ENCODE assay signal across 17 cellular contexts in the genomic region with DNA sequence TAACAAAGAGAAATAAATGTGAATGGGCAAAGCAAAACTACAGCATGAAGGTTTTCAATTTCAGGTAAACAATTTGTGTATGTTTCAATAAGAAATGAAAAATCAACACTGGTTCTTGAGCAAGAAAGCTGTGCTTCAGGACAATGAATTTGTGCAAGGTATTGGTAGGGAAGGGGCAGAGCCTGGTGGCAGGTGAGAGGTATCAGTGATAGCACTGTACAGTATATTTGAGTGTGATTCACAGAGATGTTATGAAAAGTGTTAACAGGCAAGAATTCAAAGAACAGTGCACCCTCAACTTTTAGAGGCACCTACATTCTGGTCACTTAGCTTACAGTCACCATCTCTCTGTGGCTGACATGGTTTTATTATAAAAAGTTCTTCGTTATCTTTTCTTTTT.
"Had no signal": no experiment of that assay in that cellular context is flagged by ENCODE, and none has a peak within 500 bp of the region (broad histone marks: within the 10 kb centered on the region; RNA-seq: fewer than 3 reads in every experiment).

No MANE protein-coding gene starts in this region.

- H3K4me3 Mint-ChIP-seq: activated T-cell treated with anti-CD3 and anti-CD28 coated beads, Interleukin-2, amount 50 U/mL, for 72 hours; naive B cell; neural progenitor cell; stimulated activated naive B cell treated with anti-CD40 and anti-IgM and Interleukin-4, amounts not matched to agents 10 μg/mL and 1 μg/mL and 100 μg/mL, for 72 hours; T-helper 1 cell treated with Interleukin-12 subunit alpha and Interleukin-12 subunit beta and Interleukin-4 antibody, amounts not matched to agents 30 μg/mL and 1 μg/mL, for 36 hours had no signal

- FAIRE-seq: endothelial cell of umbilical vein had no signal

- H3K4me1 Mint-ChIP-seq: neural progenitor cell; stimulated activated naive B cell treated with anti-CD40 and anti-IgM and Interleukin-4, amounts not matched to agents 10 μg/mL and 1 μg/mL and 100 μg/mL, for 72 hours had no signal

- ATAC-seq: activated naive CD4-positive, alpha-beta T cell treated with anti-CD3 and anti-CD28 coated beads, Interleukin-2, amount 50 U/mL, for 72 hours; activated T-cell treated with anti-CD3 and anti-CD28 coated beads, Interleukin-2, amount 50 U/mL, for 72 hours; stimulated activated naive B cell treated with anti-CD40 and anti-IgM and Interleukin-4, amounts not matched to agents 10 μg/mL and 1 μg/mL and 100 μg/mL, for 72 hours had no signal

- H3K27me3 Mint-ChIP-seq: naive B cell; stimulated activated naive B cell treated with anti-CD40 and anti-IgM and Interleukin-4, amounts not matched to agents 10 μg/mL and 1 μg/mL and 100 μg/mL, for 72 hours had no signal

- H3K4me1 ChIP-seq: neural progenitor cell had no signal

- H3K9me3 Mint-ChIP-seq: activated naive CD4-positive, alpha-beta T cell treated with anti-CD3 and anti-CD28 coated beads, Interleukin-2, amount 50 U/mL, for 72 hours; activated T-cell treated with anti-CD3 and anti-CD28 coated beads, Interleukin-2, amount 50 U/mL, for 72 hours; naive B cell; neural progenitor cell; stimulated activated naive B cell treated with anti-CD40 and anti-IgM and Interleukin-4, amounts not matched to agents 10 μg/mL and 1 μg/mL and 100 μg/mL, for 72 hours; T-helper 1 cell treated with Interleukin-12 subunit alpha and Interleukin-12 subunit beta and Interleukin-4 antibody, amounts not matched to agents 30 μg/mL and 1 μg/mL, for 36 hours had no signal

- H3K27me3 ChIP-seq: cardiac muscle cell, esophagus muscularis mucosa, neural progenitor cell, sigmoid colon, spleen, thyroid gland had no signal

- H3K27ac ChIP-seq: cardiac muscle cell, esophagus muscularis mucosa, neural progenitor cell, spleen had no signal

- H3K36me3 Mint-ChIP-seq: activated naive CD4-positive, alpha-beta T cell treated with anti-CD3 and anti-CD28 coated beads, Interleukin-2, amount 50 U/mL, for 72 hours; naive B cell; neural progenitor cell; stimulated activated naive B cell treated with anti-CD40 and anti-IgM and Interleukin-4, amounts not matched to agents 10 μg/mL and 1 μg/mL and 100 μg/mL, for 72 hours had no signal

- H3K36me3 ChIP-seq: cardiac muscle cell, esophagus muscularis mucosa, neural progenitor cell, sigmoid colon, spleen, thyroid gland had no signal

- DNase-seq: activated CD4-positive, alpha-beta T cell treated with anti-CD3 and anti-CD28 coated beads, Interleukin-2, amount 50 U/mL, for 4 hours; activated gamma-delta T cell; activated T-cell treated with anti-CD3 and anti-CD28 coated beads, Interleukin-2, amount 50 U/mL, for 72 hours; amniotic stem cell; effector memory CD4-positive, alpha-beta T cell; midbrain; naive B cell; sigmoid colon; spleen; stimulated activated naive B cell treated with anti-CD40 and anti-IgM and Interleukin-4, amounts not matched to agents 10 μg/mL and 1 μg/mL and 100 μg/mL, for 72 hours; thyroid gland had no signal

- H3K9me3 ChIP-seq: esophagus muscularis mucosa, sigmoid colon, spleen, thyroid gland had no signal

- H3K27ac Mint-ChIP-seq: activated naive CD4-positive, alpha-beta T cell treated with anti-CD3 and anti-CD28 coated beads, Interleukin-2, amount 50 U/mL, for 72 hours; activated T-cell treated with anti-CD3 and anti-CD28 coated beads, Interleukin-2, amount 50 U/mL, for 72 hours; naive B cell; neural progenitor cell; stimulated activated naive B cell treated with anti-CD40 and anti-IgM and Interleukin-4, amounts not matched to agents 10 μg/mL and 1 μg/mL and 100 μg/mL, for 72 hours; T-helper 1 cell treated with Interleukin-12 subunit alpha and Interleukin-12 subunit beta and Interleukin-4 antibody, amounts not matched to agents 30 μg/mL and 1 μg/mL, for 36 hours had no signal

- H3K4me3 ChIP-seq: cardiac muscle cell, esophagus muscularis mucosa, neural progenitor cell, sigmoid colon, spleen, thyroid gland had no signal
